In genomic region chr17:56925088-56925487, GRCh38 we compare ENCODE assay signal across 9 cellular contexts.
"Had no signal": no experiment of that assay in that cellular context is flagged by ENCODE, and none has a peak within 500 bp of the region (broad histone marks: within the 10 kb centered on the region; RNA-seq: fewer than 3 reads in every experiment).

No MANE protein-coding gene starts in this region.

- H3K4me3 Mint-ChIP-seq: HFFc6, IgD-negative memory B cell had no signal

- H3K27ac ChIP-seq: GM23248, HL-60 had no signal

- DNase-seq: GM23248, H7, HFFc6, KBM-7 had no signal

- H3K4me3 ChIP-seq: GM23248, HAP-1 had no signal

- H3K9ac ChIP-seq: GM23248 had no signal

- H3K27me3 Mint-ChIP-seq: IgD-negative memory B cell had no signal

- H3K27ac Mint-ChIP-seq: HFFc6 had no signal

- H3K36me3 ChIP-seq: HAP-1 had no signal

- ATAC-seq: HCT116, HepG2 had no signal

- H3K4me1 Mint-ChIP-seq: IgD-negative memory B cell had no signal

- FAIRE-seq: HepG2 had no signal
